Comparison of ENCODE assay signal across 10 cellular contexts in genomic region chr17:31541559-31541958, GRCh38.
A peak's percentile ranks its signal among the peaks of the same experiment; 100 is the strongest.
DNase-seq lines count a peak whose midpoint lies in the region; ATAC-seq and TF ChIP-seq lines count a peak whose summit lies in the region.
"Had no signal": no experiment of that assay in that cellular context is flagged by ENCODE, and none has a peak within 500 bp of the region (broad histone marks: within the 10 kb centered on the region; RNA-seq: fewer than 3 reads in every experiment).

No MANE protein-coding gene starts in this region.

- H2BK5ac ChIP-seq in IMR-90 (ENCODE audit: low read depth, low read length, poor library complexity, severe bottlenecking), result no peak overlapping the region

- H3K4me1 ChIP-seq in IMR-90 (ENCODE audit: control insufficient read depth, insufficient read depth, low read length) (peaks cover 5% of the 10 kb centered on the region; the same call in 1 of the 2 replicates), spleen (peaks cover 0 to 41% (median 20%) of the 10 kb centered on the region in 6 donors)

- no peak overlapping the region for H3K4me2 ChIP-seq in IMR-90 (ENCODE audit: low read depth, low read length)

- CTCF ChIA-PET in IMR-90 (lab: Yijun Ruan, JAX), result no interaction called here
- CTCF ChIA-PET in activated naive CD4-positive, alpha-beta T cell treated with anti-CD3 and anti-CD28 coated beads, Interleukin-2, amount 10 ng/mL, durations not matched to agents 7 days and 5 days (lab: Charles Lee), result interaction anchor here (0.9 kb wide), 1 partner anchor 301 kb away, joined by 4 read pairs; no protein-coding TSS in a partner anchor

- H2AK9ac ChIP-seq in IMR-90 (replicated peaks; ENCODE audit: low read depth, low read length, poor library complexity), result no peak overlapping the region

- 33% methylated on average over 1 of the region's 5 CpGs; no CpG with 5 or more reads in 1 of the 2 experiments for WGBS in IMR-90 (ENCODE audit: extremely low coverage in 2 of 2, insufficient read length in 1 of 2), 2 experiments
- 73 to 83% (median 80%) methylated on average over 4 to 5 of the region's 5 CpGs for WGBS in spleen, 5 donors

- no peak for DNase-seq in activated T-cell treated with anti-CD3 and anti-CD28 coated beads, Interleukin-2, amount 50 U/mL, for 72 hours
- DNase-seq in activated T-cell treated with anti-CD3 and anti-CD28 coated beads, Interleukin-2, amount 50 U/mL, for 1 hour, result no peak
- DNase-seq in IMR-90 (no peak), spleen (peak; percentile 68)
- no peak for DNase-seq in activated naive CD8-positive, alpha-beta T cell treated with anti-CD3 and anti-CD28 coated beads, Interleukin-2, amount 50 U/mL, for 24 hours
- no peak for DNase-seq in activated naive CD4-positive, alpha-beta T cell treated with anti-CD3 and anti-CD28 coated beads, Interleukin-2, amount 10 ng/mL, durations not matched to agents 7 days and 5 days
- DNase-seq: CD8-positive, alpha-beta memory T cell; PC-3 had no signal

- no peak overlapping the region for H3K18ac ChIP-seq in IMR-90 (ENCODE audit: low read depth, low read length)

- TF ChIP-seq CTCF in IMR-90 (conservative IDR thresholded peaks at IDR 0.05; ENCODE audit: low read depth, low read length) (0 out of 2 replicates have a peak, but pooled peaks have one; percentile 9), spleen (IDR thresholded peaks at IDR 0.05 in 8 of 11, conservative IDR thresholded peaks at IDR 0.05 in 3 of 11) (no peak)

- no peak for TF ChIP-seq RAD21 in IMR-90 (IDR thresholded peaks at IDR 0.05; ENCODE audit: low read length)

- H3K4me1 Mint-ChIP-seq in activated T-cell treated with anti-CD3 and anti-CD28 coated beads, Interleukin-2, amount 50 U/mL, for 72 hours (ENCODE audit: low read depth), result no peaks in the 10 kb centered on the region
- H3K4me1 Mint-ChIP-seq in activated naive CD8-positive, alpha-beta T cell treated with anti-CD3 and anti-CD28 coated beads, Interleukin-2, amount 50 U/mL, for 24 hours, result peaks cover 9% of the 10 kb centered on the region
- no peaks in the 10 kb centered on the region for H3K4me1 Mint-ChIP-seq in activated naive CD4-positive, alpha-beta T cell treated with anti-CD3 and anti-CD28 coated beads, Interleukin-2, amount 10 ng/mL, durations not matched to agents 7 days and 5 days

- ATAC-seq in activated T-cell treated with anti-CD3 and anti-CD28 coated beads, Interleukin-2, amount 50 U/mL, for 72 hours (replicated peaks in 1 of 2), result peak; percentile 22
- ATAC-seq in IMR-90 (ENCODE audit: low read depth), result peak; percentile 36; the same call in 1 of the 2 replicates
- ATAC-seq in activated naive CD8-positive, alpha-beta T cell treated with anti-CD3 and anti-CD28 coated beads, Interleukin-2, amount 50 U/mL, for 24 hours, result peak; percentile 38
- ATAC-seq in GM21825 (IDR thresholded peaks at IDR 0.05; ENCODE audit: unreplicated experiment), result no peak
- no peak for ATAC-seq in GM21737 (IDR thresholded peaks at IDR 0.05; ENCODE audit: unreplicated experiment)
- ATAC-seq: PC-3 had no signal

- no peak overlapping the region for H4K5ac ChIP-seq in IMR-90 (ENCODE audit: low read depth, low read length)

- H3K9me3 ChIP-seq in IMR-90 (ENCODE audit: control insufficient read depth, insufficient read depth, low read length), result no peaks in the 10 kb centered on the region
- no peaks in the 10 kb centered on the region for H3K9me3 ChIP-seq in spleen

- H3K14ac ChIP-seq in IMR-90 (replicated peaks; ENCODE audit: low read depth, low read length), result no peak overlapping the region

- H3K27me3 ChIP-seq in IMR-90 (ENCODE audit: control insufficient read depth, insufficient read depth, low read length), result no peaks in the 10 kb centered on the region; the same call in 1 of the 2 replicates
- H3K27me3 ChIP-seq in spleen (replicated peaks in 1 of 7), result no peaks in the 10 kb centered on the region

- no peaks in the 10 kb centered on the region for H4K20me1 ChIP-seq in IMR-90 (ENCODE audit: insufficient read depth, low read length)

- no peaks in the 10 kb centered on the region for H3K9me1 ChIP-seq in IMR-90 (ENCODE audit: insufficient read depth, low read length)

- H2AFZ ChIP-seq in IMR-90 (replicated peaks; ENCODE audit: low read length, poor library complexity), result no peak overlapping the region

- H3K79me1 ChIP-seq in IMR-90 (ENCODE audit: low read depth in 1 of 2, low read length in 2 of 2), result no peaks in the 10 kb centered on the region

- H3K36me3 ChIP-seq in IMR-90 (ENCODE audit: control insufficient read depth, insufficient read depth, low read length) (no peaks in the 10 kb centered on the region), spleen (no peaks in the 10 kb centered on the region)

- no peaks in the 10 kb centered on the region for H3K9me3 Mint-ChIP-seq in activated T-cell treated with anti-CD3 and anti-CD28 coated beads, Interleukin-2, amount 50 U/mL, for 72 hours
- H3K9me3 Mint-ChIP-seq in activated naive CD8-positive, alpha-beta T cell treated with anti-CD3 and anti-CD28 coated beads, Interleukin-2, amount 50 U/mL, for 24 hours, result no peaks in the 10 kb centered on the region
- no peaks in the 10 kb centered on the region for H3K9me3 Mint-ChIP-seq in activated naive CD4-positive, alpha-beta T cell treated with anti-CD3 and anti-CD28 coated beads, Interleukin-2, amount 10 ng/mL, durations not matched to agents 7 days and 5 days
- H3K9me3 Mint-ChIP-seq: CD8-positive, alpha-beta memory T cell had no signal

- H3K27ac ChIP-seq in IMR-90 (ENCODE audit: insufficient read depth, low read length), result no peak overlapping the region
- H3K27ac ChIP-seq in spleen, result no peak overlapping the region

- in situ Hi-C loops in IMR-90 (cut with MboI; ENCODE audit: low sequenced_read_pairs), result no loop called here

- H4K8ac ChIP-seq in IMR-90 (ENCODE audit: low read depth in 2 of 2, low read length in 2 of 2), result no peak overlapping the region

- TF ChIP-seq POLR2A in IMR-90 (IDR thresholded peaks at IDR 0.05; ENCODE audit: low read depth, low read length) (no peak), spleen (IDR thresholded peaks at IDR 0.05) (no peak)

- H3K56ac ChIP-seq in IMR-90 (ENCODE audit: extremely low read depth, insufficient read depth, low read length), result no peak overlapping the region

- no peak overlapping the region for H4K91ac ChIP-seq in IMR-90 (ENCODE audit: insufficient read depth, low read depth, low read length)

- H2BK20ac ChIP-seq in IMR-90 (ENCODE audit: low read depth, low read length), result no peak overlapping the region

- POLR2A ChIA-PET in IMR-90 (lab: Charles Lee; ENCODE audit: unreplicated experiment), result no interaction called here

- H2BK15ac ChIP-seq in IMR-90 (ENCODE audit: low read depth, low read length), result no peak overlapping the region

- H3K9ac ChIP-seq in IMR-90 (ENCODE audit: low read depth, low read length), result no peak overlapping the region

- H3K23ac ChIP-seq in IMR-90 (ENCODE audit: low read depth, low read length), result no peak overlapping the region

- dilution Hi-C loops in IMR-90 (cut with HindIII; ENCODE audit: low sequenced_read_pairs, unreplicated experiment), result no loop called here

- no peak overlapping the region for H2BK120ac ChIP-seq in IMR-90 (ENCODE audit: low read depth, low read length)

- H3K4me3 ChIP-seq in IMR-90 (ENCODE audit: insufficient read depth, low read depth, low read length) (no peak overlapping the region), spleen (no peak overlapping the region)

- no peak overlapping the region for H3K4ac ChIP-seq in IMR-90 (ENCODE audit: low read depth, low read length)

- H3K36me3 Mint-ChIP-seq in activated T-cell treated with anti-CD3 and anti-CD28 coated beads, Interleukin-2, amount 50 U/mL, for 72 hours (ENCODE audit: insufficient read depth in 2 of 2), result peaks cover 0 to 2% of the 10 kb centered on the region in 2 donors
- no peaks in the 10 kb centered on the region for H3K36me3 Mint-ChIP-seq in activated naive CD8-positive, alpha-beta T cell treated with anti-CD3 and anti-CD28 coated beads, Interleukin-2, amount 50 U/mL, for 24 hours (ENCODE audit: low read depth)
- H3K36me3 Mint-ChIP-seq in activated naive CD4-positive, alpha-beta T cell treated with anti-CD3 and anti-CD28 coated beads, Interleukin-2, amount 10 ng/mL, durations not matched to agents 7 days and 5 days, result no peaks in the 10 kb centered on the region
- H3K36me3 Mint-ChIP-seq: CD8-positive, alpha-beta memory T cell had no signal

- BruUV-seq in IMR-90 (replicated peaks; lab: Mats Ljungman, UMichigan), result no TSS peak

- no peaks in the 10 kb centered on the region for H3K27me3 Mint-ChIP-seq in activated T-cell treated with anti-CD3 and anti-CD28 coated beads, Interleukin-2, amount 50 U/mL, for 72 hours (ENCODE audit: low read depth)
- no peaks in the 10 kb centered on the region for H3K27me3 Mint-ChIP-seq in activated naive CD8-positive, alpha-beta T cell treated with anti-CD3 and anti-CD28 coated beads, Interleukin-2, amount 50 U/mL, for 24 hours
- peaks cover 7% of the 10 kb centered on the region for H3K27me3 Mint-ChIP-seq in activated naive CD4-positive, alpha-beta T cell treated with anti-CD3 and anti-CD28 coated beads, Interleukin-2, amount 10 ng/mL, durations not matched to agents 7 days and 5 days
- H3K27me3 Mint-ChIP-seq: CD8-positive, alpha-beta memory T cell had no signal

- no peak overlapping the region for H3K27ac Mint-ChIP-seq in activated T-cell treated with anti-CD3 and anti-CD28 coated beads, Interleukin-2, amount 50 U/mL, for 72 hours
- no peak overlapping the region for H3K27ac Mint-ChIP-seq in activated naive CD8-positive, alpha-beta T cell treated with anti-CD3 and anti-CD28 coated beads, Interleukin-2, amount 50 U/mL, for 24 hours
- H3K27ac Mint-ChIP-seq in activated naive CD4-positive, alpha-beta T cell treated with anti-CD3 and anti-CD28 coated beads, Interleukin-2, amount 10 ng/mL, durations not matched to agents 7 days and 5 days, result no peak overlapping the region

- H3K4me3 Mint-ChIP-seq in activated T-cell treated with anti-CD3 and anti-CD28 coated beads, Interleukin-2, amount 50 U/mL, for 72 hours, result no peak overlapping the region
- no peak overlapping the region for H3K4me3 Mint-ChIP-seq in activated naive CD8-positive, alpha-beta T cell treated with anti-CD3 and anti-CD28 coated beads, Interleukin-2, amount 50 U/mL, for 24 hours
- no peak overlapping the region for H3K4me3 Mint-ChIP-seq in activated naive CD4-positive, alpha-beta T cell treated with anti-CD3 and anti-CD28 coated beads, Interleukin-2, amount 10 ng/mL, durations not matched to agents 7 days and 5 days

- intact Hi-C loops in IMR-90 (cut with micrococcal nuclease), result no loop called here
- intact Hi-C loops in spleen (cut with DNase I; ENCODE audit: low total_unique reads), result no loop called here

- H2AK5ac ChIP-seq in IMR-90 (ENCODE audit: low read depth, low read length), result no peak overlapping the region

TF ChIP-seq in IMR-90, 13 proteins besides CTCF, POLR2A, EP300 and RAD21 (continues in another document):
- TF ChIP-seq BHLHE40 (IDR thresholded peaks at IDR 0.05; ENCODE audit: low read depth, low read length), result no peak
- no peak for TF ChIP-seq RFX5 (IDR thresholded peaks at IDR 0.05; ENCODE audit: low read depth, low read length)

Comparison
In these comparisons a context has a peak if more than half of its experiments do, and no peak if none do; other contexts are left out.
1. ATAC-seq: peak in activated T-cell treated with anti-CD3 and anti-CD28 coated beads, Interleukin-2, amount 50 U/mL, for 72 hours (2 of 2), IMR-90 (single experiment) and activated naive CD8-positive, alpha-beta T cell treated with anti-CD3 and anti-CD28 coated beads, Interleukin-2, amount 50 U/mL, for 24 hours (single experiment); none in GM21825 (single experiment) and GM21737 (single experiment).